In genomic region chr5:174223355-174223754, GRCh38 we compare ENCODE assay signal across 1 cellular context.
TF ChIP-seq lines count a peak whose summit lies in the region.

No MANE protein-coding gene starts in this region.

TF ChIP-seq in GM23338, 12 proteins besides CTCF, POLR2A, EP300 and RAD21 (continued from another document):
- no peak for TF ChIP-seq REST (IDR thresholded peaks at IDR 0.05; ENCODE audit: unreplicated experiment)
- TF ChIP-seq CREB1 (CRISPR knock-in tag; IDR thresholded peaks at IDR 0.05; ENCODE audit: low read depth) = no peak
- no peak for TF ChIP-seq ZNF114 (CRISPR knock-in tag; IDR thresholded peaks at IDR 0.05)
- no peak for TF ChIP-seq JUNB (IDR thresholded peaks at IDR 0.05; ENCODE audit: unreplicated experiment)
- no peak for TF ChIP-seq EZH2 (IDR thresholded peaks at IDR 0.05; ENCODE audit: low read depth, unreplicated experiment)
- TF ChIP-seq ETS1 (IDR thresholded peaks at IDR 0.05) = no peak
- TF ChIP-seq EZH2phosphoT487 (IDR thresholded peaks at IDR 0.05; ENCODE audit: unreplicated experiment) = no peak
